In the genomic region with DNA sequence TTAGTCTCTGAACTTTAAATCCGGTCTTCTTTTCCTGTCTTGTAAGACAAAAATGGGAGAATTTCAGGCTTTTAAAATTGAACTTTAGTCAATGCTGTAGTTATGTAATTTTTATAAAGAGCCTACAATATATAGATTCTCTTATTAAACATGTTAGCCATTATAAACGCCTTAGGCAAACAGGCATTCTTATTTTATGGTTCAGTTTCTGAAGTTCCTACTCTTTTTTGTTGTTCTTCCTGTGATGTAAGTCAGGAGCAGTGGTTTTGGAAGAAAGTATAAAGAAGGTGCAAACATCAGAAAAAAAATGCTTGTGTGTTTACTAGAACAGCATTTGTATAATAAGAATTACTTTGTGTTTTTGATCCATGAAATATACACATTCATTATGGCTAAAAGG, we compare ENCODE assay signal across 1 cellular context.
TF ChIP-seq lines count a peak whose summit lies in the region.

No MANE protein-coding gene starts in this region.

TF ChIP-seq in HepG2, 621 proteins besides CTCF, POLR2A, EP300 and RAD21:
- no peak for TF ChIP-seq NR2F2 (IDR thresholded peaks at IDR 0.05; ENCODE audit: borderline replicate concordance, low read depth)
- TF ChIP-seq PRPF4 (IDR thresholded peaks at IDR 0.05; ENCODE audit: low read depth, low read length, poor library complexity, severe bottlenecking) = no peak
- TF ChIP-seq MAZ (IDR thresholded peaks at IDR 0.05; ENCODE audit: borderline replicate concordance, low read depth, low read length) = no peak
- no peak for TF ChIP-seq MAZ (CRISPR knock-in tag; IDR thresholded peaks at IDR 0.05; ENCODE audit: low read depth)
- no peak for TF ChIP-seq ZNF260 (CRISPR knock-in tag; IDR thresholded peaks at IDR 0.05; ENCODE audit: borderline replicate concordance, low read depth)
- no peak for TF ChIP-seq ZMYM3 (CRISPR knock-in tag; IDR thresholded peaks at IDR 0.05)
- TF ChIP-seq, protein P1, sequence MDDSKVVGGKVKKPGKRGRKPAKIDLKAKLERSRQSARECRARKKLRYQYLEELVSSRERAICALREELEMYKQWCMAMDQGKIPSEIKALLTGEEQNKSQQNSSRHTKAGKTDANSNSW (CRISPR knock-in tag; IDR thresholded peaks at IDR 0.05; ENCODE audit: borderline replicate concordance) = no peak
- no peak for TF ChIP-seq NFE2 (CRISPR knock-in tag; IDR thresholded peaks at IDR 0.05)
TF ChIP-seq in HepG2: peak in this region for 0.
